Comparison of ENCODE assay signal across 17 cellular contexts in genomic region chr10:47207280-47207613, GRCh38.
DNase-seq lines count a peak whose midpoint lies in the region; ATAC-seq and TF ChIP-seq lines count a peak whose summit lies in the region.
"Had no signal": no experiment of that assay in that cellular context is flagged by ENCODE, and none has a peak within 500 bp of the region (broad histone marks: within the 10 kb centered on the region; RNA-seq: fewer than 3 reads in every experiment).

No MANE protein-coding gene starts in this region.

- ATAC-seq in right cardiac atrium: peak; percentile 66 to 75
- no peak for ATAC-seq in Right ventricle myocardium superior (ENCODE audit: poor library complexity)
- ATAC-seq in T-cell (replicated peaks in 1 of 4): peak; percentile 44 to 61 (median 52)
- no peak for ATAC-seq in HG02610 (IDR thresholded peaks at IDR 0.05; ENCODE audit: unreplicated experiment)

- H3K9me3 ChIP-seq in right cardiac atrium (ENCODE audit: control insufficient read depth, low read length) (no peaks in the 10 kb centered on the region), esophagus muscularis mucosa (no peaks in the 10 kb centered on the region)
- H3K9me3 ChIP-seq: BE2C, sigmoid colon, uterus had no signal

- peak overlapping the region; percentile 91 to 97 for H3K27ac Mint-ChIP-seq in T-cell
- H3K27ac Mint-ChIP-seq: brain had no signal

- no peaks in the 10 kb centered on the region for H3K36me3 ChIP-seq in esophagus muscularis mucosa
- H3K36me3 ChIP-seq: BE2C, sigmoid colon, uterus had no signal

- H3K27ac ChIP-seq in right cardiac atrium (ENCODE audit: low read length) (no peak overlapping the region), esophagus muscularis mucosa (replicated peaks in 1 of 4) (no peak overlapping the region)
- H3K27ac ChIP-seq: epithelial cell of prostate, sigmoid colon, uterus had no signal

- no peaks in the 10 kb centered on the region for H3K27me3 Mint-ChIP-seq in T-cell

- no peak for TF ChIP-seq CTCF in fibroblast of pulmonary artery (IDR thresholded peaks at IDR 0.05; ENCODE audit: low read length, missing control alignments)
- no peak for TF ChIP-seq CTCF in esophagus muscularis mucosa (IDR thresholded peaks at IDR 0.05)

- H3K27me3 ChIP-seq in right cardiac atrium (ENCODE audit: control insufficient read depth, insufficient read depth) (no peaks in the 10 kb centered on the region), esophagus muscularis mucosa (no peaks in the 10 kb centered on the region)
- H3K27me3 ChIP-seq: BE2C, sigmoid colon, uterus had no signal

- WGBS in right cardiac atrium: 67% methylated on average over 4 of the region's 4 CpGs
- 79% methylated on average over 4 of the region's 4 CpGs for WGBS in esophagus muscularis mucosa

- intact Hi-C loops in right cardiac atrium (cut with DNase I): no loop called here
- intact Hi-C loops in Right ventricle myocardium superior (cut with DNase I): no loop called here
- intact Hi-C loops in esophagus muscularis mucosa (cut with DNase I): no loop called here

- H3K4me1 Mint-ChIP-seq in T-cell: peaks cover 62 to 82% (median 64%) of the 10 kb centered on the region in 3 donors
- H3K4me1 Mint-ChIP-seq: brain had no signal

- peak overlapping the region; percentile 2 to 79 (median 47) for H3K4me3 Mint-ChIP-seq in T-cell
- H3K4me3 Mint-ChIP-seq: brain had no signal

- no peak for TF ChIP-seq POLR2A in esophagus muscularis mucosa (IDR thresholded peaks at IDR 0.05; ENCODE audit: low read depth)

- POLR2A ChIA-PET in T-cell (lab: Charles Lee): interaction anchor here (0.6 to 1.1 kb wide), 2 partner anchors 52 to 1468 kb away, joined by 3 to 4 read pairs; no protein-coding TSS in a partner anchor

- no peaks in the 10 kb centered on the region for H3K4me1 ChIP-seq in right cardiac atrium (ENCODE audit: control insufficient read depth, insufficient read depth, low read length)
- H3K4me1 ChIP-seq in esophagus muscularis mucosa: no peaks in the 10 kb centered on the region
- H3K4me1 ChIP-seq: BE2C, sigmoid colon, uterus had no signal

- peaks cover 3% of the 10 kb centered on the region for H3K36me3 Mint-ChIP-seq in T-cell
- H3K36me3 Mint-ChIP-seq: brain had no signal

- CTCF ChIA-PET in T-cell (lab: Charles Lee): interaction anchor here (0.6 to 1.5 kb wide), 3 partner anchors 159 to 1282 kb away, joined by 3 to 7 read pairs (median 3); no protein-coding TSS in a partner anchor

- H3K4me3 ChIP-seq in right cardiac atrium (ENCODE audit: low read length) (no peak overlapping the region), fibroblast of pulmonary artery (replicated peaks; ENCODE audit: low read depth, low read length) (no peak overlapping the region), esophagus muscularis mucosa (no peak overlapping the region)
- H3K4me3 ChIP-seq: sigmoid colon, uterus had no signal

- no peak for TF ChIP-seq EP300 in esophagus muscularis mucosa (IDR thresholded peaks at IDR 0.05)

- H3K9me3 Mint-ChIP-seq in T-cell: peaks cover 0 to 6% (median 3%) of the 10 kb centered on the region in 3 donors

- DNase-seq in right cardiac atrium: peak in 2 of 3 donors; percentile 39 to 54
- DNase-seq in Right ventricle myocardium superior: no peak
- peak in 4 of 34 experiments; percentile 4 to 19 (median 14) for DNase-seq in T-cell
- DNase-seq in fibroblast of pulmonary artery (ENCODE audit: low read depth): peak; percentile 33
- DNase-seq in NCI-H1048 (lab: John Stamatoyannopoulos, UW): no peak
- no peak for DNase-seq in activated CD8-positive, alpha-beta memory T cell treated with anti-CD3 and anti-CD28 coated beads for 24 hours
- DNase-seq in esophagus muscularis mucosa (ENCODE audit: extremely low spot score): no peak
- DNase-seq: BE2C, GDM1, NCI-H1105 treated with DMSO at 0.1 percent for 48 hours, NCI-H524 treated with DMSO at 0.1 percent for 48 hours, sigmoid colon, SW 1271, uterus had no signal

Comparison
In these comparisons a context has a peak if more than half of its experiments do, and no peak if none do; other contexts are left out.
1. ATAC-seq: peak in right cardiac atrium (2 of 2) and T-cell (4 of 4); none in Right ventricle myocardium superior (single experiment) and HG02610 (single experiment).
2. DNase-seq: peak in right cardiac atrium (2 of 3) and fibroblast of pulmonary artery (single experiment); none in Right ventricle myocardium superior (single experiment), NCI-H1048 (single experiment), activated CD8-positive, alpha-beta memory T cell treated with anti-CD3 and anti-CD28 coated beads for 24 hours (single experiment) and esophagus muscularis mucosa (single experiment).